In genomic region chr2:201233192-201234166, GRCh38 we compare ENCODE assay signal across 2 cellular contexts.
TF ChIP-seq lines count a peak whose summit lies in the region.

No MANE protein-coding gene starts in this region.

TF ChIP-seq in GM12878, 131 proteins besides CTCF, POLR2A, EP300 and RAD21 (continues in another document):
- TF ChIP-seq, protein P1, sequence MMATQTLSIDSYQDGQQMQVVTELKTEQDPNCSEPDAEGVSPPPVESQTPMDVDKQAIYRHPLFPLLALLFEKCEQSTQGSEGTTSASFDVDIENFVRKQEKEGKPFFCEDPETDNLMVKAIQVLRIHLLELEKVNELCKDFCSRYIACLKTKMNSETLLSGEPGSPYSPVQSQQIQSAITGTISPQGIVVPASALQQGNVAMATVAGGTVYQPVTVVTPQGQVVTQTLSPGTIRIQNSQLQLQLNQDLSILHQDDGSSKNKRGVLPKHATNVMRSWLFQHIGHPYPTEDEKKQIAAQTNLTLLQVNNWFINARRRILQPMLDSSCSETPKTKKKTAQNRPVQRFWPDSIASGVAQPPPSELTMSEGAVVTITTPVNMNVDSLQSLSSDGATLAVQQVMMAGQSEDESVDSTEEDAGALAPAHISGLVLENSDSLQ (IDR thresholded peaks at IDR 0.05): peak; percentile 77
- TF ChIP-seq SRF (IDR thresholded peaks at IDR 0.05; ENCODE audit: low read depth in 2 of 2, low read length in 2 of 2): no peak
- no peak for TF ChIP-seq EGR1 (IDR thresholded peaks at IDR 0.05; ENCODE audit: borderline replicate concordance in 1 of 2, low read depth in 2 of 2, low read length in 2 of 2)
- TF ChIP-seq POLR2AphosphoS2 (IDR thresholded peaks at IDR 0.05; ENCODE audit: low read depth, low read length): peak; percentile 82
- TF ChIP-seq, protein P2, sequence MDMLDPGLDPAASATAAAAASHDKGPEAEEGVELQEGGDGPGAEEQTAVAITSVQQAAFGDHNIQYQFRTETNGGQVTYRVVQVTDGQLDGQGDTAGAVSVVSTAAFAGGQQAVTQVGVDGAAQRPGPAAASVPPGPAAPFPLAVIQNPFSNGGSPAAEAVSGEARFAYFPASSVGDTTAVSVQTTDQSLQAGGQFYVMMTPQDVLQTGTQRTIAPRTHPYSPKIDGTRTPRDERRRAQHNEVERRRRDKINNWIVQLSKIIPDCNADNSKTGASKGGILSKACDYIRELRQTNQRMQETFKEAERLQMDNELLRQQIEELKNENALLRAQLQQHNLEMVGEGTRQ (IDR thresholded peaks at IDR 0.05; ENCODE audit: borderline replicate concordance, low read depth, low read length): peak; percentile 57
- no peak for TF ChIP-seq TBL1XR1 (IDR thresholded peaks at IDR 0.05; ENCODE audit: low read depth, low read length)
- TF ChIP-seq SREBF1 (IDR thresholded peaks at IDR 0.05; ENCODE audit: low read length): no peak
- no peak; the same call in 1 of the 2 replicates for TF ChIP-seq DPF2 (IDR thresholded peaks at IDR 0.05)
- peak; percentile 90 for TF ChIP-seq SMAD5 (IDR thresholded peaks at IDR 0.05; ENCODE audit: low read depth)
- TF ChIP-seq IRF4 (IDR thresholded peaks at IDR 0.05; ENCODE audit: low read depth, low read length): peak; percentile 27; the same call in 1 of the 2 replicates
- TF ChIP-seq YY1 (IDR thresholded peaks at IDR 0.05; ENCODE audit: low read depth, low read length): peak; percentile 62; the same call in 1 of the 2 replicates
- peak; percentile 61; the same call in 2 of the 3 replicates for TF ChIP-seq POU2F2 (IDR thresholded peaks at IDR 0.05; ENCODE audit: borderline replicate concordance, low read depth, low read length)
- peak; percentile 91 for TF ChIP-seq MEF2B (IDR thresholded peaks at IDR 0.05; ENCODE audit: partially characterized antibody, poor library complexity, severe bottlenecking)
- TF ChIP-seq ZBED1 (IDR thresholded peaks at IDR 0.05; ENCODE audit: borderline replicate concordance): no peak; the same call in 1 of the 2 replicates
- TF ChIP-seq BMI1 (IDR thresholded peaks at IDR 0.05; ENCODE audit: borderline replicate concordance): no peak
- no peak for TF ChIP-seq GATAD2B (conservative IDR thresholded peaks at IDR 0.05; ENCODE audit: low read depth)
- 0 out of 2 replicates have a peak, but pooled peaks have one; percentile 15 for TF ChIP-seq BACH1 (IDR thresholded peaks at IDR 0.05; ENCODE audit: borderline replicate concordance)
- no peak for TF ChIP-seq NR2C2 (IDR thresholded peaks at IDR 0.05; ENCODE audit: borderline replicate concordance, control insufficient read depth, insufficient read length, low read depth)
- TF ChIP-seq NRF1 (conservative IDR thresholded peaks at IDR 0.05; ENCODE audit: low read depth, low read length): no peak
- TF ChIP-seq CEBPB (IDR thresholded peaks at IDR 0.05; ENCODE audit: borderline replicate concordance in 1 of 2, low read depth in 2 of 2, low read length in 2 of 2): no peak
- no peak for TF ChIP-seq BCLAF1 (IDR thresholded peaks at IDR 0.05)
- TF ChIP-seq CBFB (IDR thresholded peaks at IDR 0.05; ENCODE audit: low read depth): peak; percentile 53; the same call in 1 of the 2 replicates
- TF ChIP-seq, protein P3, sequence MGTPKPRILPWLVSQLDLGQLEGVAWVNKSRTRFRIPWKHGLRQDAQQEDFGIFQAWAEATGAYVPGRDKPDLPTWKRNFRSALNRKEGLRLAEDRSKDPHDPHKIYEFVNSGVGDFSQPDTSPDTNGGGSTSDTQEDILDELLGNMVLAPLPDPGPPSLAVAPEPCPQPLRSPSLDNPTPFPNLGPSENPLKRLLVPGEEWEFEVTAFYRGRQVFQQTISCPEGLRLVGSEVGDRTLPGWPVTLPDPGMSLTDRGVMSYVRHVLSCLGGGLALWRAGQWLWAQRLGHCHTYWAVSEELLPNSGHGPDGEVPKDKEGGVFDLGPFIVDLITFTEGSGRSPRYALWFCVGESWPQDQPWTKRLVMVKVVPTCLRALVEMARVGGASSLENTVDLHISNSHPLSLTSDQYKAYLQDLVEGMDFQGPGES (IDR thresholded peaks at IDR 0.05): no peak
- no peak for TF ChIP-seq TARDBP (IDR thresholded peaks at IDR 0.05; ENCODE audit: borderline replicate concordance)
- no peak for TF ChIP-seq CHD4 (IDR thresholded peaks at IDR 0.05)
- TF ChIP-seq RAD51 (IDR thresholded peaks at IDR 0.05): peak; percentile 89
- no peak for TF ChIP-seq RFX5 (IDR thresholded peaks at IDR 0.05; ENCODE audit: low read depth, low read length)
- 0 out of 2 replicates have a peak, but pooled peaks have one; percentile 40 for TF ChIP-seq CREB1 (IDR thresholded peaks at IDR 0.05; ENCODE audit: low read depth)
- no peak for TF ChIP-seq CBX3 (IDR thresholded peaks at IDR 0.05; ENCODE audit: borderline replicate concordance, low read depth)

TF ChIP-seq in liver, 16 proteins besides CTCF, POLR2A, EP300 and RAD21 (continued from another document):
- TF ChIP-seq EGR1 (IDR thresholded peaks at IDR 0.05; ENCODE audit: low read depth in 2 of 2) (peak; percentile 34 to 38), JUND (IDR thresholded peaks at IDR 0.05) (peak in 1 of 2 donors; percentile 16), HNF4G (IDR thresholded peaks at IDR 0.05) (no peak), GABPA (IDR thresholded peaks at IDR 0.05 in 1 of 2, conservative IDR thresholded peaks at IDR 0.05 in 1 of 2) (peak in 1 of 2 donors; percentile 68), SP1 (IDR thresholded peaks at IDR 0.05) (peak; percentile 71), TAF1 (conservative IDR thresholded peaks at IDR 0.05) (peak; percentile 75), RXRA (IDR thresholded peaks at IDR 0.05) (peak; percentile 24 to 27), FOXA1 (IDR thresholded peaks at IDR 0.05) (no peak), YY1 (IDR thresholded peaks at IDR 0.05) (peak; percentile 74), HNF4A (conservative IDR thresholded peaks at IDR 0.05) (peak; percentile 38 to 49)
- TF ChIP-seq, protein P4, sequence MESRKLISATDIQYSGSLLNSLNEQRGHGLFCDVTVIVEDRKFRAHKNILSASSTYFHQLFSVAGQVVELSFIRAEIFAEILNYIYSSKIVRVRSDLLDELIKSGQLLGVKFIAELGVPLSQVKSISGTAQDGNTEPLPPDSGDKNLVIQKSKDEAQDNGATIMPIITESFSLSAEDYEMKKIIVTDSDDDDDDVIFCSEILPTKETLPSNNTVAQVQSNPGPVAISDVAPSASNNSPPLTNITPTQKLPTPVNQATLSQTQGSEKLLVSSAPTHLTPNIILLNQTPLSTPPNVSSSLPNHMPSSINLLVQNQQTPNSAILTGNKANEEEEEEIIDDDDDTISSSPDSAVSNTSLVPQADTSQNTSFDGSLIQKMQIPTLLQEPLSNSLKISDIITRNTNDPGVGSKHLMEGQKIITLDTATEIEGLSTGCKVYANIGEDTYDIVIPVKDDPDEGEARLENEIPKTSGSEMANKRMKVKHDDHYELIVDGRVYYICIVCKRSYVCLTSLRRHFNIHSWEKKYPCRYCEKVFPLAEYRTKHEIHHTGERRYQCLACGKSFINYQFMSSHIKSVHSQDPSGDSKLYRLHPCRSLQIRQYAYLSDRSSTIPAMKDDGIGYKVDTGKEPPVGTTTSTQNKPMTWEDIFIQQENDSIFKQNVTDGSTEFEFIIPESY (IDR thresholded peaks at IDR 0.05): no peak
- TF ChIP-seq, protein P5, sequence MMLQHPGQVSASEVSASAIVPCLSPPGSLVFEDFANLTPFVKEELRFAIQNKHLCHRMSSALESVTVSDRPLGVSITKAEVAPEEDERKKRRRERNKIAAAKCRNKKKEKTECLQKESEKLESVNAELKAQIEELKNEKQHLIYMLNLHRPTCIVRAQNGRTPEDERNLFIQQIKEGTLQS (IDR thresholded peaks at IDR 0.05): no peak
- TF ChIP-seq, protein P6, sequence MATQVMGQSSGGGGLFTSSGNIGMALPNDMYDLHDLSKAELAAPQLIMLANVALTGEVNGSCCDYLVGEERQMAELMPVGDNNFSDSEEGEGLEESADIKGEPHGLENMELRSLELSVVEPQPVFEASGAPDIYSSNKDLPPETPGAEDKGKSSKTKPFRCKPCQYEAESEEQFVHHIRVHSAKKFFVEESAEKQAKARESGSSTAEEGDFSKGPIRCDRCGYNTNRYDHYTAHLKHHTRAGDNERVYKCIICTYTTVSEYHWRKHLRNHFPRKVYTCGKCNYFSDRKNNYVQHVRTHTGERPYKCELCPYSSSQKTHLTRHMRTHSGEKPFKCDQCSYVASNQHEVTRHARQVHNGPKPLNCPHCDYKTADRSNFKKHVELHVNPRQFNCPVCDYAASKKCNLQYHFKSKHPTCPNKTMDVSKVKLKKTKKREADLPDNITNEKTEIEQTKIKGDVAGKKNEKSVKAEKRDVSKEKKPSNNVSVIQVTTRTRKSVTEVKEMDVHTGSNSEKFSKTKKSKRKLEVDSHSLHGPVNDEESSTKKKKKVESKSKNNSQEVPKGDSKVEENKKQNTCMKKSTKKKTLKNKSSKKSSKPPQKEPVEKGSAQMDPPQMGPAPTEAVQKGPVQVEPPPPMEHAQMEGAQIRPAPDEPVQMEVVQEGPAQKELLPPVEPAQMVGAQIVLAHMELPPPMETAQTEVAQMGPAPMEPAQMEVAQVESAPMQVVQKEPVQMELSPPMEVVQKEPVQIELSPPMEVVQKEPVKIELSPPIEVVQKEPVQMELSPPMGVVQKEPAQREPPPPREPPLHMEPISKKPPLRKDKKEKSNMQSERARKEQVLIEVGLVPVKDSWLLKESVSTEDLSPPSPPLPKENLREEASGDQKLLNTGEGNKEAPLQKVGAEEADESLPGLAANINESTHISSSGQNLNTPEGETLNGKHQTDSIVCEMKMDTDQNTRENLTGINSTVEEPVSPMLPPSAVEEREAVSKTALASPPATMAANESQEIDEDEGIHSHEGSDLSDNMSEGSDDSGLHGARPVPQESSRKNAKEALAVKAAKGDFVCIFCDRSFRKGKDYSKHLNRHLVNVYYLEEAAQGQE (IDR thresholded peaks at IDR 0.05): peak; percentile 52
